1 cellular context compared by ENCODE assay signal in the genomic region with DNA sequence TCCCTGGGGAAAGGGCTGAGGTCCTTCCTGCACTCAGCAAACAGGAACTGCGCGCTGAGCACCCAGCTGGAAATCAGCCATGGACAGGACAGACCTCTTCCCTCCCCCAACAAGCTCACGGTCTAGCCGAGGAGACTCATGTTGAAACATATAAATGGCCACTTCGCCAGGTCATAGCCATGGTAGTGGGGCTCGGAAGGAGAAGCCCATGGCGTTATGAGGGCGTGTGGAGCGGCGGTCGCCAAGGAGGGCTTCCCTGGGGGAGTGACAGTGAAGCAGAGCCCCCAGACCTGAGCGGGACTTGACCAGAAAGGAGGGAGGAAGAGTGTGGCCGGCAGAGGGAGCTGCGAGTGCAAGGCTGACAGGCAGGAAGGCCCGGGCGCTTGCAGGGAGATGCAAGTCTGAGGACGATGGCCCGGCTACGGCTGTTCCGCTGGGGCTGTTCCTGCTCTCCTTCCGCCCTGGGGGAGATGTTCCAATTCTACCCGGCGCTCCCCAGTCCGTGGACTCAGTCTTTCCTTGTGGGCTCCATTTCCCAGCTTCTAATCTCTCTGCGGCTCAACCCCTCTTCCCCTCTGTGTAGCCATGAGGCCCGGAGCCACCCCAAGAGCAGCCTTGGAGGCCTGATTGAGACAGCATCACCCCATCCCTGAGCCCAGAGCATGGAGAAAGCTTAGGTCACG.
TF ChIP-seq lines count a peak whose summit lies in the region.

No MANE protein-coding gene starts in this region.

TF ChIP-seq in HepG2, 621 proteins besides CTCF, POLR2A, EP300 and RAD21 (continued from another document and continues in another):
- TF ChIP-seq, protein P1, sequence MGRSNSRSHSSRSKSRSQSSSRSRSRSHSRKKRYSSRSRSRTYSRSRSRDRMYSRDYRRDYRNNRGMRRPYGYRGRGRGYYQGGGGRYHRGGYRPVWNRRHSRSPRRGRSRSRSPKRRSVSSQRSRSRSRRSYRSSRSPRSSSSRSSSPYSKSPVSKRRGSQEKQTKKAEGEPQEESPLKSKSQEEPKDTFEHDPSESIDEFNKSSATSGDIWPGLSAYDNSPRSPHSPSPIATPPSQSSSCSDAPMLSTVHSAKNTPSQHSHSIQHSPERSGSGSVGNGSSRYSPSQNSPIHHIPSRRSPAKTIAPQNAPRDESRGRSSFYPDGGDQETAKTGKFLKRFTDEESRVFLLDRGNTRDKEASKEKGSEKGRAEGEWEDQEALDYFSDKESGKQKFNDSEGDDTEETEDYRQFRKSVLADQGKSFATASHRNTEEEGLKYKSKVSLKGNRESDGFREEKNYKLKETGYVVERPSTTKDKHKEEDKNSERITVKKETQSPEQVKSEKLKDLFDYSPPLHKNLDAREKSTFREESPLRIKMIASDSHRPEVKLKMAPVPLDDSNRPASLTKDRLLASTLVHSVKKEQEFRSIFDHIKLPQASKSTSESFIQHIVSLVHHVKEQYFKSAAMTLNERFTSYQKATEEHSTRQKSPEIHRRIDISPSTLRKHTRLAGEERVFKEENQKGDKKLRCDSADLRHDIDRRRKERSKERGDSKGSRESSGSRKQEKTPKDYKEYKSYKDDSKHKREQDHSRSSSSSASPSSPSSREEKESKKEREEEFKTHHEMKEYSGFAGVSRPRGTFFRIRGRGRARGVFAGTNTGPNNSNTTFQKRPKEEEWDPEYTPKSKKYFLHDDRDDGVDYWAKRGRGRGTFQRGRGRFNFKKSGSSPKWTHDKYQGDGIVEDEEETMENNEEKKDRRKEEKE (IDR thresholded peaks at IDR 0.05), result no peak
- TF ChIP-seq SMAD3 (CRISPR knock-in tag; IDR thresholded peaks at IDR 0.05) (no peak), ZNF17 (CRISPR knock-in tag; IDR thresholded peaks at IDR 0.05) (no peak), ATM (IDR thresholded peaks at IDR 0.05; ENCODE audit: borderline replicate concordance) (no peak), ZNF20 (CRISPR knock-in tag; IDR thresholded peaks at IDR 0.05) (no peak), NFE2L1 (CRISPR knock-in tag; IDR thresholded peaks at IDR 0.05; ENCODE audit: borderline replicate concordance) (no peak), POLR2G (IDR thresholded peaks at IDR 0.05; ENCODE audit: low read depth, low read length) (no peak), ZBTB7A (CRISPR knock-in tag; IDR thresholded peaks at IDR 0.05) (peak; percentile 36; the same call in 1 of the 2 replicates), JDP2 (CRISPR knock-in tag; IDR thresholded peaks at IDR 0.05; ENCODE audit: borderline replicate concordance) (no peak), PHF8 (CRISPR knock-in tag; IDR thresholded peaks at IDR 0.05) (no peak), FOXC1 (CRISPR knock-in tag; IDR thresholded peaks at IDR 0.05; ENCODE audit: borderline replicate concordance) (no peak), ARNT2 (CRISPR knock-in tag; IDR thresholded peaks at IDR 0.05; ENCODE audit: low read depth) (no peak), PHF5A (CRISPR knock-in tag; IDR thresholded peaks at IDR 0.05; ENCODE audit: low read depth, unreplicated experiment) (no peak), ATRX (CRISPR knock-in tag; IDR thresholded peaks at IDR 0.05; ENCODE audit: borderline replicate concordance) (no peak), MTA1 (CRISPR knock-in tag; IDR thresholded peaks at IDR 0.05; ENCODE audit: borderline replicate concordance) (peak; percentile 54; the same call in 1 of the 2 replicates), RBM39 (IDR thresholded peaks at IDR 0.05; ENCODE audit: low read depth, low read length, poor library complexity, severe bottlenecking) (no peak), ZFP62 (CRISPR knock-in tag; IDR thresholded peaks at IDR 0.05) (no peak), ZNF563 (CRISPR knock-in tag; IDR thresholded peaks at IDR 0.05) (no peak), NR2F6 (IDR thresholded peaks at IDR 0.05) (no peak), NR2F6 (CRISPR knock-in tag; IDR thresholded peaks at IDR 0.05) (no peak), ZNF841 (CRISPR knock-in tag; IDR thresholded peaks at IDR 0.05; ENCODE audit: borderline replicate concordance) (no peak), ELF3 (CRISPR knock-in tag; IDR thresholded peaks at IDR 0.05) (peak; percentile 22; the same call in 1 of the 2 replicates), RFX1 (IDR thresholded peaks at IDR 0.05) (no peak), ZNF607 (CRISPR knock-in tag; IDR thresholded peaks at IDR 0.05; ENCODE audit: borderline replicate concordance) (peak; percentile 85), PAWR (CRISPR knock-in tag; IDR thresholded peaks at IDR 0.05; ENCODE audit: borderline replicate concordance) (no peak), FOXK1 (CRISPR knock-in tag; IDR thresholded peaks at IDR 0.05; ENCODE audit: borderline replicate concordance, low read depth) (no peak)
- TF ChIP-seq, protein P2, sequence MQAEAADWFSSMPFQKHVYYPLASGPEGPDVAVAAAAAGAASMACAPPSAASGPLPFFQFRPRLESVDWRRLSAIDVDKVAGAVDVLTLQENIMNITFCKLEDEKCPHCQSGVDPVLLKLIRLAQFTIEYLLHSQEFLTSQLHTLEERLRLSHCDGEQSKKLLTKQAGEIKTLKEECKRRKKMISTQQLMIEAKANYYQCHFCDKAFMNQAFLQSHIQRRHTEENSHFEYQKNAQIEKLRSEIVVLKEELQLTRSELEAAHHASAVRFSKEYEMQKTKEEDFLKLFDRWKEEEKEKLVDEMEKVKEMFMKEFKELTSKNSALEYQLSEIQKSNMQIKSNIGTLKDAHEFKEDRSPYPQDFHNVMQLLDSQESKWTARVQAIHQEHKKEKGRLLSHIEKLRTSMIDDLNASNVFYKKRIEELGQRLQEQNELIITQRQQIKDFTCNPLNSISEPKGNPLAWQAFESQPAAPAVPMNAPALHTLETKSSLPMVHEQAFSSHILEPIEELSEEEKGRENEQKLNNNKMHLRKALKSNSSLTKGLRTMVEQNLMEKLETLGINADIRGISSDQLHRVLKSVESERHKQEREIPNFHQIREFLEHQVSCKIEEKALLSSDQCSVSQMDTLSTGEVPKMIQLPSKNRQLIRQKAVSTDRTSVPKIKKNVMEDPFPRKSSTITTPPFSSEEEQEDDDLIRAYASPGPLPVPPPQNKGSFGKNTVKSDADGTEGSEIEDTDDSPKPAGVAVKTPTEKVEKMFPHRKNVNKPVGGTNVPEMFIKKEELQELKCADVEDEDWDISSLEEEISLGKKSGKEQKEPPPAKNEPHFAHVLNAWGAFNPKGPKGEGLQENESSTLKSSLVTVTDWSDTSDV (CRISPR knock-in tag; IDR thresholded peaks at IDR 0.05), result peak; percentile 51; the same call in 1 of the 2 replicates
- TF ChIP-seq, protein P3, sequence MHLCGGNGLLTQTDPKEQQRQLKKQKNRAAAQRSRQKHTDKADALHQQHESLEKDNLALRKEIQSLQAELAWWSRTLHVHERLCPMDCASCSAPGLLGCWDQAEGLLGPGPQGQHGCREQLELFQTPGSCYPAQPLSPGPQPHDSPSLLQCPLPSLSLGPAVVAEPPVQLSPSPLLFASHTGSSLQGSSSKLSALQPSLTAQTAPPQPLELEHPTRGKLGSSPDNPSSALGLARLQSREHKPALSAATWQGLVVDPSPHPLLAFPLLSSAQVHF (CRISPR knock-in tag; IDR thresholded peaks at IDR 0.05), result no peak
- TF ChIP-seq, protein P4, sequence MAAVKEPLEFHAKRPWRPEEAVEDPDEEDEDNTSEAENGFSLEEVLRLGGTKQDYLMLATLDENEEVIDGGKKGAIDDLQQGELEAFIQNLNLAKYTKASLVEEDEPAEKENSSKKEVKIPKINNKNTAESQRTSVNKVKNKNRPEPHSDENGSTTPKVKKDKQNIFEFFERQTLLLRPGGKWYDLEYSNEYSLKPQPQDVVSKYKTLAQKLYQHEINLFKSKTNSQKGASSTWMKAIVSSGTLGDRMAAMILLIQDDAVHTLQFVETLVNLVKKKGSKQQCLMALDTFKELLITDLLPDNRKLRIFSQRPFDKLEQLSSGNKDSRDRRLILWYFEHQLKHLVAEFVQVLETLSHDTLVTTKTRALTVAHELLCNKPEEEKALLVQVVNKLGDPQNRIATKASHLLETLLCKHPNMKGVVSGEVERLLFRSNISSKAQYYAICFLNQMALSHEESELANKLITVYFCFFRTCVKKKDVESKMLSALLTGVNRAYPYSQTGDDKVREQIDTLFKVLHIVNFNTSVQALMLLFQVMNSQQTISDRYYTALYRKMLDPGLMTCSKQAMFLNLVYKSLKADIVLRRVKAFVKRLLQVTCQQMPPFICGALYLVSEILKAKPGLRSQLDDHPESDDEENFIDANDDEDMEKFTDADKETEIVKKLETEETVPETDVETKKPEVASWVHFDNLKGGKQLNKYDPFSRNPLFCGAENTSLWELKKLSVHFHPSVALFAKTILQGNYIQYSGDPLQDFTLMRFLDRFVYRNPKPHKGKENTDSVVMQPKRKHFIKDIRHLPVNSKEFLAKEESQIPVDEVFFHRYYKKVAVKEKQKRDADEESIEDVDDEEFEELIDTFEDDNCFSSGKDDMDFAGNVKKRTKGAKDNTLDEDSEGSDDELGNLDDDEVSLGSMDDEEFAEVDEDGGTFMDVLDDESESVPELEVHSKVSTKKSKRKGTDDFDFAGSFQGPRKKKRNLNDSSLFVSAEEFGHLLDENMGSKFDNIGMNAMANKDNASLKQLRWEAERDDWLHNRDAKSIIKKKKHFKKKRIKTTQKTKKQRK (IDR thresholded peaks at IDR 0.05; ENCODE audit: low read length), result no peak
- TF ChIP-seq, protein P5, sequence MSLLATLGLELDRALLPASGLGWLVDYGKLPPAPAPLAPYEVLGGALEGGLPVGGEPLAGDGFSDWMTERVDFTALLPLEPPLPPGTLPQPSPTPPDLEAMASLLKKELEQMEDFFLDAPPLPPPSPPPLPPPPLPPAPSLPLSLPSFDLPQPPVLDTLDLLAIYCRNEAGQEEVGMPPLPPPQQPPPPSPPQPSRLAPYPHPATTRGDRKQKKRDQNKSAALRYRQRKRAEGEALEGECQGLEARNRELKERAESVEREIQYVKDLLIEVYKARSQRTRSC (CRISPR knock-in tag; IDR thresholded peaks at IDR 0.05; ENCODE audit: low read depth), result no peak
- TF ChIP-seq, protein P6, sequence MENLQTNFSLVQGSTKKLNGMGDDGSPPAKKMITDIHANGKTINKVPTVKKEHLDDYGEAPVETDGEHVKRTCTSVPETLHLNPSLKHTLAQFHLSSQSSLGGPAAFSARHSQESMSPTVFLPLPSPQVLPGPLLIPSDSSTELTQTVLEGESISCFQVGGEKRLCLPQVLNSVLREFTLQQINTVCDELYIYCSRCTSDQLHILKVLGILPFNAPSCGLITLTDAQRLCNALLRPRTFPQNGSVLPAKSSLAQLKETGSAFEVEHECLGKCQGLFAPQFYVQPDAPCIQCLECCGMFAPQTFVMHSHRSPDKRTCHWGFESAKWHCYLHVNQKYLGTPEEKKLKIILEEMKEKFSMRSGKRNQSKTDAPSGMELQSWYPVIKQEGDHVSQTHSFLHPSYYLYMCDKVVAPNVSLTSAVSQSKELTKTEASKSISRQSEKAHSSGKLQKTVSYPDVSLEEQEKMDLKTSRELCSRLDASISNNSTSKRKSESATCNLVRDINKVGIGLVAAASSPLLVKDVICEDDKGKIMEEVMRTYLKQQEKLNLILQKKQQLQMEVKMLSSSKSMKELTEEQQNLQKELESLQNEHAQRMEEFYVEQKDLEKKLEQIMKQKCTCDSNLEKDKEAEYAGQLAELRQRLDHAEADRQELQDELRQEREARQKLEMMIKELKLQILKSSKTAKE (CRISPR knock-in tag; IDR thresholded peaks at IDR 0.05; ENCODE audit: borderline replicate concordance), result no peak
- TF ChIP-seq, protein P7, sequence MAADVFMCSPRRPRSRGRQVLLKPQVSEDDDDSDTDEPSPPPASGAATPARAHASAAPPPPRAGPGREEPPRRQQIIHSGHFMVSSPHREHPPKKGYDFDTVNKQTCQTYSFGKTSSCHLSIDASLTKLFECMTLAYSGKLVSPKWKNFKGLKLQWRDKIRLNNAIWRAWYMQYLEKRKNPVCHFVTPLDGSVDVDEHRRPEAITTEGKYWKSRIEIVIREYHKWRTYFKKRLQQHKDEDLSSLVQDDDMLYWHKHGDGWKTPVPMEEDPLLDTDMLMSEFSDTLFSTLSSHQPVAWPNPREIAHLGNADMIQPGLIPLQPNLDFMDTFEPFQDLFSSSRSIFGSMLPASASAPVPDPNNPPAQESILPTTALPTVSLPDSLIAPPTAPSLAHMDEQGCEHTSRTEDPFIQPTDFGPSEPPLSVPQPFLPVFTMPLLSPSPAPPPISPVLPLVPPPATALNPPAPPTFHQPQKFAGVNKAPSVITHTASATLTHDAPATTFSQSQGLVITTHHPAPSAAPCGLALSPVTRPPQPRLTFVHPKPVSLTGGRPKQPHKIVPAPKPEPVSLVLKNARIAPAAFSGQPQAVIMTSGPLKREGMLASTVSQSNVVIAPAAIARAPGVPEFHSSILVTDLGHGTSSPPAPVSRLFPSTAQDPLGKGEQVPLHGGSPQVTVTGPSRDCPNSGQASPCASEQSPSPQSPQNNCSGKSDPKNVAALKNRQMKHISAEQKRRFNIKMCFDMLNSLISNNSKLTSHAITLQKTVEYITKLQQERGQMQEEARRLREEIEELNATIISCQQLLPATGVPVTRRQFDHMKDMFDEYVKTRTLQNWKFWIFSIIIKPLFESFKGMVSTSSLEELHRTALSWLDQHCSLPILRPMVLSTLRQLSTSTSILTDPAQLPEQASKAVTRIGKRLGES (CRISPR knock-in tag; IDR thresholded peaks at IDR 0.05; ENCODE audit: borderline replicate concordance), result no peak
- TF ChIP-seq, protein P8, sequence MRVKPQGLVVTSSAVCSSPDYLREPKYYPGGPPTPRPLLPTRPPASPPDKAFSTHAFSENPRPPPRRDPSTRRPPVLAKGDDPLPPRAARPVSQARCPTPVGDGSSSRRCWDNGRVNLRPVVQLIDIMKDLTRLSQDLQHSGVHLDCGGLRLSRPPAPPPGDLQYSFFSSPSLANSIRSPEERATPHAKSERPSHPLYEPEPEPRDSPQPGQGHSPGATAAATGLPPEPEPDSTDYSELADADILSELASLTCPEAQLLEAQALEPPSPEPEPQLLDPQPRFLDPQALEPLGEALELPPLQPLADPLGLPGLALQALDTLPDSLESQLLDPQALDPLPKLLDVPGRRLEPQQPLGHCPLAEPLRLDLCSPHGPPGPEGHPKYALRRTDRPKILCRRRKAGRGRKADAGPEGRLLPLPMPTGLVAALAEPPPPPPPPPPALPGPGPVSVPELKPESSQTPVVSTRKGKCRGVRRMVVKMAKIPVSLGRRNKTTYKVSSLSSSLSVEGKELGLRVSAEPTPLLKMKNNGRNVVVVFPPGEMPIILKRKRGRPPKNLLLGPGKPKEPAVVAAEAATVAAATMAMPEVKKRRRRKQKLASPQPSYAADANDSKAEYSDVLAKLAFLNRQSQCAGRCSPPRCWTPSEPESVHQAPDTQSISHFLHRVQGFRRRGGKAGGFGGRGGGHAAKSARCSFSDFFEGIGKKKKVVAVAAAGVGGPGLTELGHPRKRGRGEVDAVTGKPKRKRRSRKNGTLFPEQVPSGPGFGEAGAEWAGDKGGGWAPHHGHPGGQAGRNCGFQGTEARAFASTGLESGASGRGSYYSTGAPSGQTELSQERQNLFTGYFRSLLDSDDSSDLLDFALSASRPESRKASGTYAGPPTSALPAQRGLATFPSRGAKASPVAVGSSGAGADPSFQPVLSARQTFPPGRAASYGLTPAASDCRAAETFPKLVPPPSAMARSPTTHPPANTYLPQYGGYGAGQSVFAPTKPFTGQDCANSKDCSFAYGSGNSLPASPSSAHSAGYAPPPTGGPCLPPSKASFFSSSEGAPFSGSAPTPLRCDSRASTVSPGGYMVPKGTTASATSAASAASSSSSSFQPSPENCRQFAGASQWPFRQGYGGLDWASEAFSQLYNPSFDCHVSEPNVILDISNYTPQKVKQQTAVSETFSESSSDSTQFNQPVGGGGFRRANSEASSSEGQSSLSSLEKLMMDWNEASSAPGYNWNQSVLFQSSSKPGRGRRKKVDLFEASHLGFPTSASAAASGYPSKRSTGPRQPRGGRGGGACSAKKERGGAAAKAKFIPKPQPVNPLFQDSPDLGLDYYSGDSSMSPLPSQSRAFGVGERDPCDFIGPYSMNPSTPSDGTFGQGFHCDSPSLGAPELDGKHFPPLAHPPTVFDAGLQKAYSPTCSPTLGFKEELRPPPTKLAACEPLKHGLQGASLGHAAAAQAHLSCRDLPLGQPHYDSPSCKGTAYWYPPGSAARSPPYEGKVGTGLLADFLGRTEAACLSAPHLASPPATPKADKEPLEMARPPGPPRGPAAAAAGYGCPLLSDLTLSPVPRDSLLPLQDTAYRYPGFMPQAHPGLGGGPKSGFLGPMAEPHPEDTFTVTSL (CRISPR knock-in tag; IDR thresholded peaks at IDR 0.05; ENCODE audit: borderline replicate concordance), result no peak
